In the genomic region with DNA sequence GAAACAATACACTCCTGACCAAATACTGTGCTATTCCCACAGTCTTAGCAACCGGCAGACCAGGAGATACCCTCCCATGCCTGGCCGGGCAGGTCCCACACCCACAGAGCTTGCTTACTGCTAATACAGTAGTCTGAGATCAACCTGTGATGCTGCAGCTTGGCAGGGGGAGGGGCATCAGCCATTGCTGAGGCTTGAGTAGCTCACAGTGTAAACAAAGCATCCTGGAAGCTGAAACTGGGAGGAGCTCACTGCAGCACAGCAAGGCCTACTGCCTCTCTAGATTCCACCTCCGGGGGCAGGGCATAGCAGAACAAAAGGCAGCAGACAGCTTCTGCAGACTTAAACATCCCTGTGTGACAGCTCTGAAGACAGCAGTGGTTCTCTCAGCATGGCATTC, we compare ENCODE assay signal across 8 cellular contexts.
A peak's percentile ranks its signal among the peaks of the same experiment; 100 is the strongest.
DNase-seq lines count a peak whose midpoint lies in the region; ATAC-seq, FAIRE-seq and TF ChIP-seq lines count a peak whose summit lies in the region.
"Not testable (repeated sequence)": the region's sequence is repeated elsewhere in the genome, so short reads cannot be mapped to it uniquely, and the experiment has no call there.

No MANE protein-coding gene starts in this region.

- not testable (repeated sequence) for H2BK120ac ChIP-seq in H1 (replicated peaks; ENCODE audit: low read depth, low read length)

- peak overlapping the region; percentile 68; the same call in 1 of the 2 replicates for H2AFZ ChIP-seq in MM.1S (ENCODE audit: low read length)
- not testable (repeated sequence) for H2AFZ ChIP-seq in H1 (ENCODE audit: low read length)

- not testable (repeated sequence) for H3K9me2 ChIP-seq in MM.1S (replicated peaks; ENCODE audit: insufficient read depth, low read length)

- ATAC-seq in A549: peak; percentile 66 to 88; a peak in 5 of 6 replicates

- not testable (repeated sequence) for H3F3A ChIP-seq in MM.1S (ENCODE audit: insufficient read depth, low read length)

- H3K27ac ChIP-seq in A549: peak overlapping the region in 1 of 2 experiments; percentile 4; a peak in 1 of 6 replicates
- not testable (repeated sequence) for H3K27ac ChIP-seq in MM.1S (ENCODE audit: low read length)
- H3K27ac ChIP-seq in H1 (ENCODE audit: low read depth, low read length): peak overlapping the region; percentile 54; the same call in 1 of the 2 replicates

- H2BK20ac ChIP-seq in H1 (ENCODE audit: low read length): not testable (repeated sequence)

- H3K4me1 ChIP-seq in A549; MM.1S (ENCODE audit: low read length); H1 (replicated peaks in 1 of 4; ENCODE audit: control insufficient read depth in 3 of 4, insufficient read depth in 4 of 4, low read length in 3 of 4): not testable (repeated sequence)

- H3K18ac ChIP-seq in H1 (ENCODE audit: extremely low read depth, low read length): peak overlapping the region; percentile 71; the same call in 1 of the 2 replicates

- not testable (repeated sequence) for H3K9me3 ChIP-seq in A549; MM.1S (replicated peaks; ENCODE audit: insufficient read depth, low read length)
- H3K9me3 ChIP-seq in H1 (ENCODE audit: insufficient read depth in 2 of 2, low read depth in 1 of 2, low read length in 1 of 2): peaks cover 12 to 14% of the 10 kb centered on the region in 2 experiments; a peak in 1 of 4 replicates

- TF ChIP-seq POLR2A in A549 (IDR thresholded peaks at IDR 0.05; ENCODE audit: low read length); H1 (IDR thresholded peaks at IDR 0.05; ENCODE audit: control extremely low read depth in 1 of 2, low read depth in 2 of 2, low read length in 2 of 2): not testable (repeated sequence)

- not testable (repeated sequence) for TF ChIP-seq CTCF in A549 (IDR thresholded peaks at IDR 0.05); MM.1S (IDR thresholded peaks at IDR 0.05; ENCODE audit: low read length)
- TF ChIP-seq CTCF in H1 (IDR thresholded peaks at IDR 0.05; ENCODE audit: control extremely low read depth in 1 of 3, insufficient read depth in 1 of 3, low read depth in 1 of 3, low read length in 3 of 3): peak in 2 of 3 experiments; percentile 11 to 21; a peak in 2 of 4 replicates

- FAIRE-seq in A549 (lab: Jason Lieb, UNC); H1 (lab: Jason Lieb, UNC): not testable (repeated sequence)

- POLR2A ChIA-PET in A549 (lab: Yijun Ruan, JAX): not testable (repeated sequence)
- POLR2A ChIA-PET in H1 (lab: Charles Lee; ENCODE audit: partially characterized antibody): interaction anchor here (1.2 kb wide), 1 partner anchor 236 kb away, joined by 3 read pairs; no protein-coding TSS in a partner anchor

- peak overlapping the region; percentile 91; the same call in 1 of the 2 replicates for H4K8ac ChIP-seq in H1 (ENCODE audit: extremely low read depth, insufficient read depth, low read length)

- not testable (repeated sequence) for TF ChIP-seq RAD21 in A549 (conservative IDR thresholded peaks at IDR 0.05 in 1 of 2, IDR thresholded peaks at IDR 0.05 in 1 of 2)
- peak in 1 of 2 experiments; percentile 14; a peak in 1 of 4 replicates for TF ChIP-seq RAD21 in H1 (IDR thresholded peaks at IDR 0.05 in 1 of 2, conservative IDR thresholded peaks at IDR 0.05 in 1 of 2; ENCODE audit: low read depth in 2 of 2, low read length in 2 of 2)

- H2BK12ac ChIP-seq in H1 (ENCODE audit: low read depth, low read length): not testable (repeated sequence)

- not testable (repeated sequence) for H3K14ac ChIP-seq in H1 (ENCODE audit: insufficient read length)

- H3K4me3 ChIP-seq in A549; MM.1S (ENCODE audit: low read length); H1 (ENCODE audit: extremely low read depth in 1 of 4, insufficient read depth in 2 of 4, low read depth in 3 of 4, low read length in 4 of 4): not testable (repeated sequence)

- not testable (repeated sequence) for H4K91ac ChIP-seq in H1 (replicated peaks; ENCODE audit: insufficient read length, low read length)

- not testable (repeated sequence) for H3K79me1 ChIP-seq in H1 (ENCODE audit: low read depth, low read length)

- CTCF ChIA-PET in A549 (lab: Yijun Ruan, JAX) (interaction anchor here (1.3 kb wide), 3 partner anchors 8 to 319 kb away, joined by 3 to 4 read pairs (median 4); no protein-coding TSS in a partner anchor), H1 (lab: Charles Lee; ENCODE audit: partially characterized antibody) (interaction anchor here (1.1 to 1.4 kb wide), 2 partner anchors 11 to 34 kb away, joined by 5 to 11 read pairs; no protein-coding TSS in a partner anchor)

- not testable (repeated sequence) for H3K9ac ChIP-seq in MM.1S (ENCODE audit: low read length)
- H3K9ac ChIP-seq in H1 (replicated peaks in 1 of 4; ENCODE audit: extremely low read depth in 1 of 4, low read depth in 3 of 4, low read length in 3 of 4): peak overlapping the region in 1 of 4 experiments; percentile 50; a peak in 2 of 7 replicates

- H3K36me3 ChIP-seq in MM.1S (replicated peaks; ENCODE audit: insufficient read depth, low read length); H1 (ENCODE audit: control insufficient read depth in 2 of 4, insufficient read depth in 4 of 4, low read length in 3 of 4): not testable (repeated sequence)

- H4K20me1 ChIP-seq in MM.1S (ENCODE audit: insufficient read depth, low read length); H1 (replicated peaks in 1 of 2; ENCODE audit: control insufficient read depth in 1 of 2, insufficient read depth in 2 of 2, low read length in 2 of 2): not testable (repeated sequence)

- TF ChIP-seq EP300 in A549 (IDR thresholded peaks at IDR 0.05); H1 (IDR thresholded peaks at IDR 0.05; ENCODE audit: borderline replicate concordance in 1 of 2, low read depth in 2 of 2, low read length in 2 of 2): not testable (repeated sequence)

- 28% methylated on average over 3 of the region's 3 CpGs for WGBS in A549 (ENCODE audit: missing lambda C conversion rate)
- 66% methylated on average over 3 of the region's 3 CpGs; no CpG with 5 or more reads in 1 of the 2 experiments for WGBS in H1 (ENCODE audit: extremely low coverage in 1 of 2, insufficient coverage in 1 of 2, insufficient read length in 1 of 2, insufficient replicate concordance in 2 of 2, low coverage in 1 of 2, low lambda C conversion rate in 2 of 2, missing lambda C conversion rate in 1 of 2), 2 experiments

- not testable (repeated sequence) for H3K56ac ChIP-seq in H1 (replicated peaks; ENCODE audit: insufficient read length, low read depth, low read length)

- H3K23me2 ChIP-seq in H1 (ENCODE audit: low read depth, low read length): not testable (repeated sequence)

- peak overlapping the region; percentile 30; the same call in 1 of the 3 replicates for H3K4me2 ChIP-seq in A549
- not testable (repeated sequence) for H3K4me2 ChIP-seq in MM.1S (ENCODE audit: low read depth, low read length)
- peak overlapping the region; percentile 48 to 56 for H3K4me2 ChIP-seq in H1 (ENCODE audit: insufficient read depth in 1 of 2, low read depth in 2 of 2, low read length in 2 of 2)

- not testable (repeated sequence) for H2BK15ac ChIP-seq in H1 (ENCODE audit: low read length)

- H2AK5ac ChIP-seq in H1 (ENCODE audit: low read depth, low read length): not testable (repeated sequence)

- H2BK5ac ChIP-seq in H1 (ENCODE audit: low read depth, low read length): peak overlapping the region; percentile 66; the same call in 1 of the 2 replicates

- H3K27me3 ChIP-seq in MM.1S (replicated peaks; ENCODE audit: insufficient read depth, low read length); H1 (replicated peaks in 1 of 4; ENCODE audit: control insufficient read depth in 3 of 4, extremely low read depth in 1 of 4, insufficient read depth in 3 of 4, low read length in 3 of 4): not testable (repeated sequence)

- DNase-seq in A549 (ENCODE audit: low read depth in 1 of 2, low spot score in 1 of 2) (peak in 1 of 2 experiments; percentile 62), ELF-1 (ENCODE audit: low read depth, low spot score) (peak; percentile 93), MM.1S (peak; percentile 89), NCI-H510A (lab: John Stamatoyannopoulos, UW) (peak; percentile 87), SW 1271 (lab: John Stamatoyannopoulos, UW) (peak; percentile 26 to 33), H1 (ENCODE audit: low read depth in 1 of 2, low spot score in 2 of 2) (peak; percentile 74 to 81), hepatic stellate cell (ENCODE audit: low spot score) (peak; percentile 15), mucosa of gallbladder (ENCODE audit: low spot score) (peak; percentile 16)

- not testable (repeated sequence) for H3K79me2 ChIP-seq in MM.1S (ENCODE audit: low read length); H1 (ENCODE audit: control insufficient read depth in 1 of 2, insufficient read depth in 2 of 2, low read length in 2 of 2)

- not testable (repeated sequence) for H4K5ac ChIP-seq in H1 (ENCODE audit: insufficient read length, low read depth, low read length)

- H3K23ac ChIP-seq in H1 (ENCODE audit: insufficient read length): not testable (repeated sequence)

- not testable (repeated sequence) for H3K4ac ChIP-seq in H1 (replicated peaks; ENCODE audit: insufficient read length, low read depth, low read length)

TF ChIP-seq in H1, 55 proteins besides CTCF, POLR2A, EP300 and RAD21:
- TF ChIP-seq RBBP5 (IDR thresholded peaks at IDR 0.05; ENCODE audit: borderline replicate concordance, low read depth, low read length) (peak; percentile 77; the same call in 1 of the 2 replicates), SP1 (IDR thresholded peaks at IDR 0.05; ENCODE audit: low read depth, low read length) (0 out of 2 replicates have a peak, but pooled peaks have one; percentile 9), YY1 (IDR thresholded peaks at IDR 0.05; ENCODE audit: low read depth, low read length) (peak; percentile 67; the same call in 1 of the 2 replicates), ASH2L (IDR thresholded peaks at IDR 0.05; ENCODE audit: low read length) (peak; percentile 62)
TF ChIP-seq in H1: peak in this region for 4; not testable (repeated sequence) for 51.
